In the genomic region with DNA sequence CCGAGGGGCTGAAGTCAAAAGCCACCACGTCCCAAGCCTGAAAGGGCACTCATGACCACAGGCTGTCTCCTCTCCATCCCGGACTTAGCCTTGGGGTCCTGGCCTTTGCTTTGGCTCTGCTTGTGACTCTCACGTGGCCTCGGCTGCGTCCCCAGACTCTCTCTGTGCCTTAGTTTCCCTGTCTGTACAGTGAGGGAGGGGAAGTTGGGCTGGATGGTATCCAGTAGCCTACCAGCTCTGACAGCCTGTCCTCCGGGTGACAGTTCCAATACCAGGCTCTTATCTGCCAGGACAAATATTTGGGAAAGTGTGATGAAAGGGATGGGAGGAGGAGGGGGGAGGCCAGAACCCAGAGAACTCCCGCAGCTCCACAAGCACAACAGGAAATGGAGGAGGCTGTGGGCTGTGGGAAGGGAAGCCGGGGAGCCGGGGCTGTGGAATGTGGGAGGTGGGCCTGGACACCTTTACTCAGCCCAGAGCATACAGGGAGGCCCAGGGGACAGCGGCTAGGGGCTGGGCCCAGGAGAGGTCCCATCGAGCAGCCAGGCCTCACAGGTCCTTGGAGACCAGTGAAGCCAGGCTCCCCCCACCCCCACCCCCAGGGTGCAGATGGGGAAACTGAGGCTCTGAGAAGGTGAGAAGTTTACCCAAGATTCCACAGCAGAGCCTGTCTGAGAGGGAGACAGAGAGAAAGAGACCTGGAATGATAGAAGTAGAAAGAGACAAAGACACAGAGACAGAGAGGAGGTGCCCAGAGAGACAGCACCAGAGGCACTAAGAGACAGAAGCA, we compare ENCODE assay signal across 10 cellular contexts. TPM values are rescaled to one million over a fixed set of nuclear protein-coding genes. Genes with fewer than 3 reads are reported as not detected.
DNase-seq lines count a peak whose midpoint lies in the region; ATAC-seq, FAIRE-seq and TF ChIP-seq lines count a peak whose summit lies in the region.
"Had no signal": no experiment of that assay in that cellular context is flagged by ENCODE, and none has a peak within 500 bp of the region (broad histone marks: within the 10 kb centered on the region; RNA-seq: fewer than 3 reads in every experiment).

No MANE protein-coding gene starts in this region.

- peaks cover 70% of the 10 kb centered on the region for H3K36me3 ChIP-seq in SJSA1
- no peaks in the 10 kb centered on the region for H3K36me3 ChIP-seq in pancreas

- peak; percentile 36 for DNase-seq in AG08396 (ENCODE audit: low spot score)
- DNase-seq in SJSA1 (ENCODE audit: low read depth in 1 of 2, low spot score in 2 of 2), result peak; percentile 85 to 91
- peak; percentile 27 for DNase-seq in left cardiac atrium
- no peak for DNase-seq in pancreas
- DNase-seq in effector CD8-positive, alpha-beta T cell (lab: John Stamatoyannopoulos, UW), result no peak
- no peak for DNase-seq in NCI-H524 (lab: John Stamatoyannopoulos, UW)
- no peak for DNase-seq in occipital lobe (lab: John Stamatoyannopoulos, UW)

- no peak overlapping the region for H3K4me3 ChIP-seq in SJSA1
- H3K4me3 ChIP-seq in pancreas, result no peak overlapping the region

- no peaks in the 10 kb centered on the region for H3K27me3 ChIP-seq in SJSA1 (replicated peaks)
- no peaks in the 10 kb centered on the region for H3K27me3 ChIP-seq in pancreas

- FAIRE-seq in pancreas (lab: Jason Lieb, UNC), result no peak

- no peak for TF ChIP-seq CTCF in pancreas (IDR thresholded peaks at IDR 0.05)

- 47 to 49% methylated on average over 11 to 12 of the region's 12 CpGs for WGBS in pancreas, 2 donors

- ATAC-seq in left cardiac atrium (peak; percentile 14 to 56), pancreas (peak in 3 of 4 donors; percentile 32 to 66 (median 43)), HG02642 (IDR thresholded peaks at IDR 0.05; ENCODE audit: poor library complexity, unreplicated experiment) (no peak)

- intact Hi-C loops in left cardiac atrium (cut with DNase I), result loop anchor here in 1 of 2 donors (10.0 kb wide), 1 partner anchor 297 kb away; no protein-coding TSS in a partner anchor
- intact Hi-C loops in pancreas (cut with DNase I), result loop anchor here in 1 of 3 donors (10.0 kb wide), 2 partner anchors 77 to 297 kb away; no protein-coding TSS in a partner anchor

- peak overlapping the region; percentile 97 for H3K27ac ChIP-seq in SJSA1
- peak overlapping the region in 1 of 4 donors; percentile 10 for H3K27ac ChIP-seq in pancreas

- H3K4me1 ChIP-seq in SJSA1 (replicated peaks), result peaks cover 61% of the 10 kb centered on the region
- peaks cover 0 to 9% (median 8%) of the 10 kb centered on the region in 3 donors for H3K4me1 ChIP-seq in pancreas

- no peaks in the 10 kb centered on the region for H3K9me3 ChIP-seq in SJSA1 (replicated peaks)
- no peaks in the 10 kb centered on the region for H3K9me3 ChIP-seq in pancreas

RNA-seq across cellular contexts. Expression of gene PDGFRB, which starts 18.3 kb away (rescaled TPM):
- 98.6 and 113 TPM in 2 replicates for total RNA-seq in SJSA1 (2014; rRNA removed; shearing (Covaris generic))
- 10 to 100 TPM; 62.9 to 68.3 TPM for total RNA-seq in left cardiac atrium
- 10 to 100 TPM in 4 of 6 donors, 1 to 10 TPM in 2; 7.2 to 48.6 (median 15.6) TPM for total RNA-seq in pancreas
- polyA plus RNA-seq in pancreas, result 10 to 100 TPM; 11.5 to 17.0 TPM
- 13.7 TPM for total RNA-seq in occipital lobe

RNA-seq across cellular contexts. Expression of gene CDX1, which starts 29.2 kb away (rescaled TPM):
- total RNA-seq in SJSA1 (2014; rRNA removed; shearing (Covaris generic)), result 0.19 and 1.8 TPM in 2 replicates
- total RNA-seq in left cardiac atrium (not detected), pancreas (under 1 TPM in 2 of 6 donors, not detected in 4; 0.13 to 0.16 TPM), occipital lobe (not detected)
- under 1 TPM in 1 of 2 donors, not detected in 1; 0.19 TPM for polyA plus RNA-seq in pancreas
- total RNA-seq: subcutaneous adipose tissue had no signal

RNA-seq across cellular contexts. Expression of gene CSF1R, which starts 51.0 kb away (rescaled TPM):
- 1.2 TPM in 1 of 2 replicates, not detected in the other for total RNA-seq in SJSA1 (2014; rRNA removed; shearing (Covaris generic))
- total RNA-seq in left cardiac atrium, result 10 to 100 TPM; 18.3 to 41.6 TPM
- 10 to 100 TPM in 3 of 6 donors, 1 to 10 TPM in 3; 1.4 to 51.2 (median 7.6) TPM for total RNA-seq in pancreas
- polyA plus RNA-seq in pancreas, result 1 to 10 TPM; 1.9 to 2.6 TPM
- total RNA-seq in occipital lobe, result 8.3 TPM

RNA-seq across cellular contexts. Expression of gene SLC6A7, which starts 52.5 kb away (rescaled TPM):
- not detected in 2 replicates for total RNA-seq in SJSA1 (2014; rRNA removed; shearing (Covaris generic))
- total RNA-seq in left cardiac atrium (not detected), pancreas (not detected), occipital lobe (0.62 TPM)
- not detected for polyA plus RNA-seq in pancreas
- polyA plus RNA-seq: BJ had no signal

Comparison
In these comparisons a context has a peak if more than half of its experiments do, and no peak if none do; other contexts are left out.
1. DNase-seq: peak in AG08396 (single experiment), SJSA1 (2 of 2) and left cardiac atrium (single experiment); none in pancreas (0 of 6), effector CD8-positive, alpha-beta T cell (single experiment), NCI-H524 (0 of 2) and occipital lobe (single experiment).